In genomic region chr5:134577796-134578577, GRCh38 we compare ENCODE assay signal across 8 cellular contexts. TPM values are rescaled to one million over a fixed set of nuclear protein-coding genes. Genes with fewer than 3 reads are reported as not detected.
DNase-seq lines count a peak whose midpoint lies in the region; ATAC-seq and TF ChIP-seq lines count a peak whose summit lies in the region.

No MANE protein-coding gene starts in this region.

- H3K9me3 ChIP-seq in GM23248 (ENCODE audit: low read depth), result no peaks in the 10 kb centered on the region

- H3K36me3 ChIP-seq in GM23248 (ENCODE audit: low read depth), result peaks cover 8% of the 10 kb centered on the region

- in situ Hi-C loops in GM23248 (cut with MboI), result loop anchor here (25.0 kb wide), 1 partner anchor 391 kb away; the partner anchor contains the start of gene SKP1

- peak; percentile 94 for TF ChIP-seq CTCF in AG09309 (IDR thresholded peaks at IDR 0.05; ENCODE audit: control insufficient read depth, insufficient read depth, low read depth, low read length, missing control alignments)

- 36 to 38% methylated on average over 17 of the region's 17 CpGs for WGBS in GM23248 (ENCODE audit: low coverage in 1 of 2, low lambda C conversion rate in 2 of 2, missing lambda C conversion rate in 2 of 2), 2 experiments

- no peak overlapping the region for H3K4me2 ChIP-seq in GM23248 (ENCODE audit: unreplicated experiment)

- H3K27me3 ChIP-seq in GM23248 (replicated peaks; ENCODE audit: insufficient read depth), result no peaks in the 10 kb centered on the region

- H3K4me3 ChIP-seq in AG09309 (ENCODE audit: control insufficient read depth, low read depth, low read length), result no peak overlapping the region
- H3K4me3 ChIP-seq in GM23248, result no peak overlapping the region

- ATAC-seq in activated CD4-positive, CD25-positive, alpha-beta regulatory T cell treated with anti-CD3 and anti-CD28 coated beads, Interleukin-2, amount 50 U/mL, for 24 hours, result peak; percentile 68 to 75
- no peak for ATAC-seq in HG02885 (IDR thresholded peaks at IDR 0.05; ENCODE audit: poor library complexity, unreplicated experiment)

- DNase-seq in AG09309 (ENCODE audit: low read depth) (peak; percentile 39), GM23248 (peak; percentile 91), NCI-H226 (peak; percentile 60), caudate nucleus (lab: John Stamatoyannopoulos, UW) (peak in 55 of 61 donors; percentile 15 to 80 (median 50)), kidney tubule cell (ENCODE audit: low spot score) (peak; percentile 75)
- peak; percentile 76 to 81 for DNase-seq in stimulated activated CD4-positive, alpha-beta T cell treated with anti-CD3 and anti-CD28 coated beads, Interleukin-2, amount 100 ng/mL, for 48 hours

- no peaks in the 10 kb centered on the region for H3K9me2 ChIP-seq in GM23248 (ENCODE audit: insufficient read depth)

- no peaks in the 10 kb centered on the region for H3K4me1 ChIP-seq in GM23248 (ENCODE audit: insufficient read depth)

- H3F3A ChIP-seq in GM23248 (ENCODE audit: insufficient read depth), result 0 out of 2 replicates have a peak, but pooled peaks cover 3% of the 10 kb centered on the region

- H3K79me2 ChIP-seq in GM23248 (ENCODE audit: insufficient read depth), result no peaks in the 10 kb centered on the region

- H3K27ac ChIP-seq in GM23248 (0 out of 2 replicates have a peak overlapping the region, but pooled peaks have one; percentile 34), caudate nucleus (ENCODE audit: low read depth, low read length) (no peak overlapping the region)

- no peak overlapping the region for H2AFZ ChIP-seq in GM23248

- H4K20me1 ChIP-seq in GM23248 (ENCODE audit: insufficient read depth), result no peaks in the 10 kb centered on the region

- no peak overlapping the region for H3K9ac ChIP-seq in GM23248

RNA-seq across cellular contexts. Expression of gene JADE2, which starts 52.5 kb away (rescaled TPM):
- 18.0 and 20.9 TPM in 2 replicates for total RNA-seq in GM23248 (2014; rRNA removed; shearing (Covaris generic))
- polyA plus RNA-seq in GM23248 (2016; fragmentation: Nextera tagmentation; extraction: Ambion mirVana), result 7.1 and 8.0 TPM in 2 replicates

RNA-seq across cellular contexts. Expression of gene SAR1B, which starts 54.6 kb away (rescaled TPM):
- 40.7 and 57.2 TPM in 2 replicates for total RNA-seq in GM23248 (2014; rRNA removed; shearing (Covaris generic))
- polyA plus RNA-seq in GM23248 (2016; fragmentation: Nextera tagmentation; extraction: Ambion mirVana), result 87.4 and 89.2 TPM in 2 replicates

Comparison
In these comparisons a context has a peak if more than half of its experiments do, and no peak if none do; other contexts are left out.
1. DNase-seq: peak in every context shown above with its lines; median percentile 91 in GM23248; 78 in stimulated activated CD4-positive, alpha-beta T cell treated with anti-CD3 and anti-CD28 coated beads, Interleukin-2, amount 100 ng/mL, for 48 hours; 75 in kidney tubule cell; 60 in NCI-H226; 50 in caudate nucleus; 39 in AG09309.